ENCODE assay signal across 11 cellular contexts in the genomic region with DNA sequence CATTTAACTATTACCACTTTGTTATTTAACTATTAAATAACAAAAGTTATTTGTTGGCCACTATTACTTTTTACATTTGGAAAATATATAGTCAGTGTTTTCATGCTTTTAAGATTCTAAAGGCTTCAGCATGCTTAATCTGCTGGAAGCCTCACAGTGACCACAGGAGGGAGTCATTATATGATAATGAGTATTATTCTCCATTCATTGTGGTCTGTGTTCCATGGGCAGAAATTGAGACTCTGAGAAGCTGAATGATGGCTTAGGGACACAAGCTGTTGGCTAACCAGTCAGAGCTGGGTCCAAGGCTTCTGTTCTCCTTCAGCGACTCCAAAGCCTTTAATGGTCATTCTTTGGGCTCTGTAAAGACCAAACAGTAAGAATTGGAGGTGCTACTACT.
DNase-seq lines count a peak whose midpoint lies in the region; ATAC-seq and TF ChIP-seq lines count a peak whose summit lies in the region.
"Had no signal": no experiment of that assay in that cellular context is flagged by ENCODE, and none has a peak within 500 bp of the region (broad histone marks: within the 10 kb centered on the region; RNA-seq: fewer than 3 reads in every experiment).

No MANE protein-coding gene starts in this region.

- H3K4ac ChIP-seq in H9 (ENCODE audit: low read depth, low read length), result no peak overlapping the region

- ATAC-seq in HG02870 (IDR thresholded peaks at IDR 0.05; ENCODE audit: unreplicated experiment), result no peak

- no peaks in the 10 kb centered on the region for H3K9me3 ChIP-seq in adrenal gland (replicated peaks in 1 of 3)
- no peaks in the 10 kb centered on the region for H3K9me3 ChIP-seq in osteoblast (ENCODE audit: low read depth, low read length)
- no peaks in the 10 kb centered on the region for H3K9me3 ChIP-seq in H9 (ENCODE audit: control insufficient read depth, low read depth, low read length)

- H2BK15ac ChIP-seq in H9 (ENCODE audit: low read depth, low read length), result no peak overlapping the region

- H2BK120ac ChIP-seq in H9 (ENCODE audit: low read depth, low read length, poor library complexity, severe bottlenecking), result no peak overlapping the region

- H3K79me2 ChIP-seq in osteoblast (ENCODE audit: insufficient read depth, low read length) (no peaks in the 10 kb centered on the region), H9 (ENCODE audit: insufficient read depth, low read length) (no peaks in the 10 kb centered on the region)

- 76 to 100% (median 81%) methylated on average over 1 of the region's 1 CpG for WGBS in adrenal gland, 4 donors
- WGBS in H9 (ENCODE audit: extremely low coverage, insufficient read length, low lambda C conversion rate), result no CpG with 5 or more reads among the region's 1 CpG

- no peak overlapping the region for H3T11ph ChIP-seq in H9 (ENCODE audit: low read length)

- H3K27me3 ChIP-seq in adrenal gland (no peaks in the 10 kb centered on the region), osteoblast (ENCODE audit: insufficient read depth, low read length) (peaks cover 4% of the 10 kb centered on the region), H9 (ENCODE audit: insufficient read depth, low read length) (no peaks in the 10 kb centered on the region)

- H4K91ac ChIP-seq in H9 (ENCODE audit: insufficient read length, low read depth, low read length), result no peak overlapping the region

- no peaks in the 10 kb centered on the region for H3K9me3 Mint-ChIP-seq in H9

- no peak overlapping the region for H2AK5ac ChIP-seq in H9 (ENCODE audit: insufficient read length, low read length)

- TF ChIP-seq POLR2A in adrenal gland (IDR thresholded peaks at IDR 0.05), result no peak

- peaks cover 15 to 25% of the 10 kb centered on the region in 2 experiments for H3K4me1 Mint-ChIP-seq in H9

- H3K23me2 ChIP-seq in H9 (ENCODE audit: insufficient read length, low read depth, low read length, poor library complexity, severe bottlenecking), result no peaks in the 10 kb centered on the region

- no peak overlapping the region for H3K14ac ChIP-seq in H9 (ENCODE audit: insufficient read depth, low read length)

- H3K27ac Mint-ChIP-seq in H9, result no peak overlapping the region

- DNase-seq in NCI-H1105 treated with DMSO at 0.1 percent for 48 hours (lab: John Stamatoyannopoulos, UW), result peak; percentile 5
- DNase-seq in NCI-H1105 (lab: John Stamatoyannopoulos, UW), result no peak
- DNase-seq in adrenal gland, result no peak
- no peak for DNase-seq in osteoblast (ENCODE audit: insufficient read length, low spot score, missing footprints)
- DNase-seq in H9, result no peak
- no peak for DNase-seq in effector CD4-positive, alpha-beta T cell
- DNase-seq: activated effector memory CD4-positive, alpha-beta T cell treated with anti-CD3 and anti-CD28 coated beads, Interleukin-2, amount 50 U/mL, for 16 hours; C1 segment of cervical spinal cord; NCI-H446 treated with DMSO at 0.1 percent for 48 hours had no signal

- no peak overlapping the region for H2BK5ac ChIP-seq in H9 (ENCODE audit: insufficient read length, low read length)

- no peak overlapping the region for H3K9ac ChIP-seq in H9 (ENCODE audit: extremely low read depth, insufficient read length, low read length)

- H3K18ac ChIP-seq in H9 (ENCODE audit: insufficient read length, low read depth, low read length), result no peak overlapping the region

- H3K4me3 ChIP-seq in adrenal gland (no peak overlapping the region), osteoblast (ENCODE audit: insufficient read depth, low read length) (no peak overlapping the region)

- H3K4me2 ChIP-seq in osteoblast (ENCODE audit: insufficient read depth, low read length) (no peak overlapping the region), H9 (ENCODE audit: insufficient read depth, insufficient read length, low read length) (no peak overlapping the region)

- H4K8ac ChIP-seq in H9 (replicated peaks; ENCODE audit: insufficient read length, low read depth, low read length), result no peak overlapping the region

- H2AFZ ChIP-seq in osteoblast (ENCODE audit: low read length) (no peak overlapping the region), H9 (ENCODE audit: low read length) (no peak overlapping the region)

- no peak overlapping the region for H2BK12ac ChIP-seq in H9 (ENCODE audit: insufficient read length, low read depth, low read length)

- no peak overlapping the region for H3K4me3 Mint-ChIP-seq in H9

- intact Hi-C loops in adrenal gland (cut with DNase I), result no loop called here

- no peak overlapping the region for H3K23ac ChIP-seq in H9 (ENCODE audit: insufficient read length, low read depth, low read length)

- no peaks in the 10 kb centered on the region for H3K79me1 ChIP-seq in H9 (ENCODE audit: insufficient read depth, low read depth, low read length, poor library complexity, severe bottlenecking)

- H4K20me1 ChIP-seq in osteoblast (ENCODE audit: insufficient read depth, low read length) (no peaks in the 10 kb centered on the region), H9 (ENCODE audit: control insufficient read depth, insufficient read depth, insufficient read length) (no peaks in the 10 kb centered on the region)

- no peak overlapping the region for H3K56ac ChIP-seq in H9 (ENCODE audit: insufficient read length, low read depth, low read length)

- no peak overlapping the region for H4K5ac ChIP-seq in H9 (ENCODE audit: insufficient read length, low read depth, low read length)

- TF ChIP-seq CTCF in LNCAP (IDR thresholded peaks at IDR 0.05), result peak; percentile 41
- TF ChIP-seq CTCF in adrenal gland (IDR thresholded peaks at IDR 0.05), result peak in 4 of 6 experiments; percentile 13 to 40 (median 19)
- TF ChIP-seq CTCF in osteoblast (IDR thresholded peaks at IDR 0.05; ENCODE audit: extremely low read depth, low read depth, low read length), result peak; percentile 45
- TF ChIP-seq CTCF in H9 (conservative IDR thresholded peaks at IDR 0.05), result no peak

- no peaks in the 10 kb centered on the region for H3K4me1 ChIP-seq in adrenal gland (replicated peaks in 1 of 2)
- H3K4me1 ChIP-seq in osteoblast (ENCODE audit: insufficient read depth, low read length), result peaks cover 17% of the 10 kb centered on the region
- peaks cover 2% of the 10 kb centered on the region; the same call in 1 of the 2 replicates for H3K4me1 ChIP-seq in H9 (ENCODE audit: insufficient read depth, low read length)

- H3K27ac ChIP-seq in adrenal gland (no peak overlapping the region), osteoblast (ENCODE audit: low read depth, low read length) (no peak overlapping the region), H9 (ENCODE audit: insufficient read length, low read depth, low read length) (no peak overlapping the region)

- no peaks in the 10 kb centered on the region for H3K36me3 Mint-ChIP-seq in H9 (ENCODE audit: insufficient read depth in 1 of 3, low read depth in 3 of 3)

- H3K36me3 ChIP-seq in adrenal gland (replicated peaks in 1 of 2) (no peaks in the 10 kb centered on the region), osteoblast (ENCODE audit: insufficient read depth, low read length) (no peaks in the 10 kb centered on the region)

- no peaks in the 10 kb centered on the region for H3K27me3 Mint-ChIP-seq in H9 (ENCODE audit: low read depth)

- H2BK20ac ChIP-seq in H9 (ENCODE audit: low read depth, low read length, poor library complexity, severe bottlenecking), result no peak overlapping the region
